ENCODE assay signal across 1 cellular context in the genomic region with DNA sequence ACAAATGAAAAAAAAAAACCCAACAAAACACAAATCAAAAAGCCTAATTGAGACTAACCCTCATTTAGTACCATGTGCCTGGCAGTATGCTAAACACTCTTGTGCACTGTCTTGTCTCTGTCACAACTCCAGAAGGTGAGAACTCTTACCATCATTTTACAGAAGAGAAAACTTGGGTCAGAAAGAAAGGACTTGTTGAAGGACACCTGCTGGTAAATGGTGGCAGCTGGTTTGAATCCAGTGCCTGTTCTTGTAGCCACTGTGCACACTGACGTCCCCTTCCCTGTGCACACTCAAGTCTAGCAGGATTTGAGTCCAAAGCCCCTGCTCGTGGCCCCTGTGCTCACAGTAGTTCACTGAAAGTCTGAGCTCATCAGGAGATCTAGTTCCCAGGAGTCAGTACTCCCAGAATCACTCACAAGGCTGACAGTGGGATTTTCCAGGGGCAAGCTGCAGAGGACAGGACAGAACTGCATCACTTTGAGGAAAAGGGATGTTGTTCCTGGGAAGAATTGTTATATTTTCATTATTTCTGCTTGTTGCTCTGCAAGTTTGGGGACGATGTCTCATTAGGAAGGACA.
TF ChIP-seq lines count a peak whose summit lies in the region.

No MANE protein-coding gene starts in this region.

TF ChIP-seq in GM12878, 131 proteins besides CTCF, POLR2A, EP300 and RAD21 (continued from another document):
- TF ChIP-seq, protein P1, sequence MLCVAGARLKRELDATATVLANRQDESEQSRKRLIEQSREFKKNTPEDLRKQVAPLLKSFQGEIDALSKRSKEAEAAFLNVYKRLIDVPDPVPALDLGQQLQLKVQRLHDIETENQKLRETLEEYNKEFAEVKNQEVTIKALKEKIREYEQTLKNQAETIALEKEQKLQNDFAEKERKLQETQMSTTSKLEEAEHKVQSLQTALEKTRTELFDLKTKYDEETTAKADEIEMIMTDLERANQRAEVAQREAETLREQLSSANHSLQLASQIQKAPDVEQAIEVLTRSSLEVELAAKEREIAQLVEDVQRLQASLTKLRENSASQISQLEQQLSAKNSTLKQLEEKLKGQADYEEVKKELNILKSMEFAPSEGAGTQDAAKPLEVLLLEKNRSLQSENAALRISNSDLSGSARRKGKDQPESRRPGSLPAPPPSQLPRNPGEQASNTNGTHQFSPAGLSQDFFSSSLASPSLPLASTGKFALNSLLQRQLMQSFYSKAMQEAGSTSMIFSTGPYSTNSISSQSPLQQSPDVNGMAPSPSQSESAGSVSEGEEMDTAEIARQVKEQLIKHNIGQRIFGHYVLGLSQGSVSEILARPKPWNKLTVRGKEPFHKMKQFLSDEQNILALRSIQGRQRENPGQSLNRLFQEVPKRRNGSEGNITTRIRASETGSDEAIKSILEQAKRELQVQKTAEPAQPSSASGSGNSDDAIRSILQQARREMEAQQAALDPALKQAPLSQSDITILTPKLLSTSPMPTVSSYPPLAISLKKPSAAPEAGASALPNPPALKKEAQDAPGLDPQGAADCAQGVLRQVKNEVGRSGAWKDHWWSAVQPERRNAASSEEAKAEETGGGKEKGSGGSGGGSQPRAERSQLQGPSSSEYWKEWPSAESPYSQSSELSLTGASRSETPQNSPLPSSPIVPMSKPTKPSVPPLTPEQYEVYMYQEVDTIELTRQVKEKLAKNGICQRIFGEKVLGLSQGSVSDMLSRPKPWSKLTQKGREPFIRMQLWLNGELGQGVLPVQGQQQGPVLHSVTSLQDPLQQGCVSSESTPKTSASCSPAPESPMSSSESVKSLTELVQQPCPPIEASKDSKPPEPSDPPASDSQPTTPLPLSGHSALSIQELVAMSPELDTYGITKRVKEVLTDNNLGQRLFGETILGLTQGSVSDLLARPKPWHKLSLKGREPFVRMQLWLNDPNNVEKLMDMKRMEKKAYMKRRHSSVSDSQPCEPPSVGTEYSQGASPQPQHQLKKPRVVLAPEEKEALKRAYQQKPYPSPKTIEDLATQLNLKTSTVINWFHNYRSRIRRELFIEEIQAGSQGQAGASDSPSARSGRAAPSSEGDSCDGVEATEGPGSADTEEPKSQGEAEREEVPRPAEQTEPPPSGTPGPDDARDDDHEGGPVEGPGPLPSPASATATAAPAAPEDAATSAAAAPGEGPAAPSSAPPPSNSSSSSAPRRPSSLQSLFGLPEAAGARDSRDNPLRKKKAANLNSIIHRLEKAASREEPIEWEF (IDR thresholded peaks at IDR 0.05; ENCODE audit: insufficient replicate concordance, low read depth, low read length) = no peak
- no peak for TF ChIP-seq PML (IDR thresholded peaks at IDR 0.05; ENCODE audit: low read length)
- TF ChIP-seq EED (IDR thresholded peaks at IDR 0.05; ENCODE audit: low read depth) = peak; percentile 54; the same call in 1 of the 2 replicates
- TF ChIP-seq CHD4 (IDR thresholded peaks at IDR 0.05) = no peak
- TF ChIP-seq TAF1 (IDR thresholded peaks at IDR 0.05; ENCODE audit: borderline replicate concordance, low read depth, low read length) = no peak
- TF ChIP-seq, protein P2, sequence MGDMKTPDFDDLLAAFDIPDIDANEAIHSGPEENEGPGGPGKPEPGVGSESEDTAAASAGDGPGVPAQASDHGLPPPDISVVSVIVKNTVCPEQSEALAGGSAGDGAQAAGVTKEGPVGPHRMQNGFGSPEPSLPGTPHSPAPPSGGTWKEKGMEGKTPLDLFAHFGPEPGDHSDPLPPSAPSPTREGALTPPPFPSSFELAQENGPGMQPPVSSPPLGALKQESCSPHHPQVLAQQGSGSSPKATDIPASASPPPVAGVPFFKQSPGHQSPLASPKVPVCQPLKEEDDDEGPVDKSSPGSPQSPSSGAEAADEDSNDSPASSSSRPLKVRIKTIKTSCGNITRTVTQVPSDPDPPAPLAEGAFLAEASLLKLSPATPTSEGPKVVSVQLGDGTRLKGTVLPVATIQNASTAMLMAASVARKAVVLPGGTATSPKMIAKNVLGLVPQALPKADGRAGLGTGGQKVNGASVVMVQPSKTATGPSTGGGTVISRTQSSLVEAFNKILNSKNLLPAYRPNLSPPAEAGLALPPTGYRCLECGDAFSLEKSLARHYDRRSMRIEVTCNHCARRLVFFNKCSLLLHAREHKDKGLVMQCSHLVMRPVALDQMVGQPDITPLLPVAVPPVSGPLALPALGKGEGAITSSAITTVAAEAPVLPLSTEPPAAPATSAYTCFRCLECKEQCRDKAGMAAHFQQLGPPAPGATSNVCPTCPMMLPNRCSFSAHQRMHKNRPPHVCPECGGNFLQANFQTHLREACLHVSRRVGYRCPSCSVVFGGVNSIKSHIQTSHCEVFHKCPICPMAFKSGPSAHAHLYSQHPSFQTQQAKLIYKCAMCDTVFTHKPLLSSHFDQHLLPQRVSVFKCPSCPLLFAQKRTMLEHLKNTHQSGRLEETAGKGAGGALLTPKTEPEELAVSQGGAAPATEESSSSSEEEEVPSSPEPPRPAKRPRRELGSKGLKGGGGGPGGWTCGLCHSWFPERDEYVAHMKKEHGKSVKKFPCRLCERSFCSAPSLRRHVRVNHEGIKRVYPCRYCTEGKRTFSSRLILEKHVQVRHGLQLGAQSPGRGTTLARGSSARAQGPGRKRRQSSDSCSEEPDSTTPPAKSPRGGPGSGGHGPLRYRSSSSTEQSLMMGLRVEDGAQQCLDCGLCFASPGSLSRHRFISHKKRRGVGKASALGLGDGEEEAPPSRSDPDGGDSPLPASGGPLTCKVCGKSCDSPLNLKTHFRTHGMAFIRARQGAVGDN (IDR thresholded peaks at IDR 0.05) = 0 out of 2 replicates have a peak, but pooled peaks have one; percentile 15
- TF ChIP-seq IKZF1 (conservative IDR thresholded peaks at IDR 0.05) = peak; percentile 38; the same call in 1 of the 2 replicates
- TF ChIP-seq IKZF2 (IDR thresholded peaks at IDR 0.05) = peak in 1 of 2 experiments; percentile 23; a peak in 1 of 4 replicates
- no peak for TF ChIP-seq MTA2 (IDR thresholded peaks at IDR 0.05; ENCODE audit: low read depth)
- TF ChIP-seq, protein P3, sequence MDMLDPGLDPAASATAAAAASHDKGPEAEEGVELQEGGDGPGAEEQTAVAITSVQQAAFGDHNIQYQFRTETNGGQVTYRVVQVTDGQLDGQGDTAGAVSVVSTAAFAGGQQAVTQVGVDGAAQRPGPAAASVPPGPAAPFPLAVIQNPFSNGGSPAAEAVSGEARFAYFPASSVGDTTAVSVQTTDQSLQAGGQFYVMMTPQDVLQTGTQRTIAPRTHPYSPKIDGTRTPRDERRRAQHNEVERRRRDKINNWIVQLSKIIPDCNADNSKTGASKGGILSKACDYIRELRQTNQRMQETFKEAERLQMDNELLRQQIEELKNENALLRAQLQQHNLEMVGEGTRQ (IDR thresholded peaks at IDR 0.05; ENCODE audit: borderline replicate concordance, low read depth, low read length) = no peak
- no peak for TF ChIP-seq NFYA (IDR thresholded peaks at IDR 0.05; ENCODE audit: borderline replicate concordance, low read depth, low read length)
- 0 out of 2 replicates have a peak, but pooled peaks have one; percentile 20 for TF ChIP-seq FOXM1 (IDR thresholded peaks at IDR 0.05; ENCODE audit: low read depth, low read length)
- no peak for TF ChIP-seq WRNIP1 (IDR thresholded peaks at IDR 0.05; ENCODE audit: borderline replicate concordance, low read depth, low read length)
- TF ChIP-seq ZNF217 (IDR thresholded peaks at IDR 0.05) = no peak
- TF ChIP-seq, protein P4, sequence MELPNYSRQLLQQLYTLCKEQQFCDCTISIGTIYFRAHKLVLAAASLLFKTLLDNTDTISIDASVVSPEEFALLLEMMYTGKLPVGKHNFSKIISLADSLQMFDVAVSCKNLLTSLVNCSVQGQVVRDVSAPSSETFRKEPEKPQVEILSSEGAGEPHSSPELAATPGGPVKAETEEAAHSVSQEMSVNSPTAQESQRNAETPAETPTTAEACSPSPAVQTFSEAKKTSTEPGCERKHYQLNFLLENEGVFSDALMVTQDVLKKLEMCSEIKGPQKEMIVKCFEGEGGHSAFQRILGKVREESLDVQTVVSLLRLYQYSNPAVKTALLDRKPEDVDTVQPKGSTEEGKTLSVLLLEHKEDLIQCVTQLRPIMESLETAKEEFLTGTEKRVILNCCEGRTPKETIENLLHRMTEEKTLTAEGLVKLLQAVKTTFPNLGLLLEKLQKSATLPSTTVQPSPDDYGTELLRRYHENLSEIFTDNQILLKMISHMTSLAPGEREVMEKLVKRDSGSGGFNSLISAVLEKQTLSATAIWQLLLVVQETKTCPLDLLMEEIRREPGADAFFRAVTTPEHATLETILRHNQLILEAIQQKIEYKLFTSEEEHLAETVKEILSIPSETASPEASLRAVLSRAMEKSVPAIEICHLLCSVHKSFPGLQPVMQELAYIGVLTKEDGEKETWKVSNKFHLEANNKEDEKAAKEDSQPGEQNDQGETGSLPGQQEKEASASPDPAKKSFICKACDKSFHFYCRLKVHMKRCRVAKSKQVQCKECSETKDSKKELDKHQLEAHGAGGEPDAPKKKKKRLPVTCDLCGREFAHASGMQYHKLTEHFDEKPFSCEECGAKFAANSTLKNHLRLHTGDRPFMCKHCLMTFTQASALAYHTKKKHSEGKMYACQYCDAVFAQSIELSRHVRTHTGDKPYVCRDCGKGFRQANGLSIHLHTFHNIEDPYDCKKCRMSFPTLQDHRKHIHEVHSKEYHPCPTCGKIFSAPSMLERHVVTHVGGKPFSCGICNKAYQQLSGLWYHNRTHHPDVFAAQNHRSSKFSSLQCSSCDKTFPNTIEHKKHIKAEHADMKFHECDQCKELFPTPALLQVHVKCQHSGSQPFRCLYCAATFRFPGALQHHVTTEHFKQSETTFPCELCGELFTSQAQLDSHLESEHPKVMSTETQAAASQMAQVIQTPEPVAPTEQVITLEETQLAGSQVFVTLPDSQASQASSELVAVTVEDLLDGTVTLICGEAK (IDR thresholded peaks at IDR 0.05; ENCODE audit: borderline replicate concordance) = no peak
